In genomic region chr2:96011129-96011455, GRCh38 we compare ENCODE assay signal across 8 cellular contexts. TPM values are rescaled to one million over a fixed set of nuclear protein-coding genes. Genes with fewer than 3 reads are reported as not detected.
DNase-seq lines count a peak whose midpoint lies in the region; ATAC-seq, FAIRE-seq and TF ChIP-seq lines count a peak whose summit lies in the region.
"Not testable (repeated sequence)": the region's sequence is repeated elsewhere in the genome, so short reads cannot be mapped to it uniquely, and the experiment has no call there.

No MANE protein-coding gene starts in this region.

- BruUV-seq in GM12878 (replicated peaks; lab: Mats Ljungman, UMichigan) = not testable (repeated sequence)

- H2AFZ ChIP-seq in GM12878 (ENCODE audit: control insufficient read depth, low read depth, low read length) = not testable (repeated sequence)

- H3K27me3 Mint-ChIP-seq in T-helper 17 cell = peaks cover 18% of the 10 kb centered on the region
- peaks cover 12 to 20% of the 10 kb centered on the region in 2 donors for H3K27me3 Mint-ChIP-seq in natural killer cell treated with Interleukin-12 subunit alpha and Interleukin-12 subunit beta and Interleukin-15 and Interleukin-18, amount 100 ng/mL, for 72 hours

- H4K20me1 ChIP-seq in DOHH2 (ENCODE audit: control insufficient read depth, insufficient read depth, low read depth, low read length); GM12878 (ENCODE audit: control insufficient read depth, insufficient read depth): not testable (repeated sequence)

- not testable (repeated sequence) for H3F3A ChIP-seq in DOHH2 (ENCODE audit: control insufficient read depth, insufficient read depth)

- H3K4me1 ChIP-seq in DOHH2 (ENCODE audit: control insufficient read depth, low read length); GM12878 (ENCODE audit: control insufficient read depth, insufficient read depth, low read length): not testable (repeated sequence)

- H3K9me3 ChIP-seq in DOHH2 (ENCODE audit: control insufficient read depth, insufficient read depth, low read length); T-helper 17 cell (ENCODE audit: control insufficient read depth, low read length, poor library complexity, severe bottlenecking); GM12878 (replicated peaks; ENCODE audit: control insufficient read depth, insufficient read depth, low read length): not testable (repeated sequence)

- H3K27me3 ChIP-seq in DOHH2 (ENCODE audit: control insufficient read depth, low read length); GM12878 (replicated peaks in 1 of 2; ENCODE audit: control insufficient read depth in 2 of 2, insufficient read depth in 2 of 2, low read length in 1 of 2): not testable (repeated sequence)

- not testable (repeated sequence) for TF ChIP-seq RAD21 in GM12878 (IDR thresholded peaks at IDR 0.05; ENCODE audit: insufficient read depth, low read depth, low read length)

- H3K4me2 ChIP-seq in DOHH2 (ENCODE audit: low read length) (peak overlapping the region; percentile 49), GM12878 (ENCODE audit: control insufficient read depth, insufficient read depth) (peak overlapping the region; percentile 42; the same call in 1 of the 2 replicates)

- in situ Hi-C loops in GM12878 (cut with MboI) = loop anchor here (10.0 to 25.0 kb wide), 2 partner anchors 64 to 251 kb away; partner anchors contain the start of genes CIAO1 and TMEM127

- H3K4me3 ChIP-seq in DOHH2 (ENCODE audit: low read length) = peak overlapping the region; percentile 60; the same call in 1 of the 2 replicates
- peak overlapping the region; percentile 55; the same call in 1 of the 2 replicates for H3K4me3 ChIP-seq in GM12878

- not testable (repeated sequence) for H3K9ac ChIP-seq in GM12878 (ENCODE audit: control insufficient read depth, insufficient read depth, low read length)

- H3K36me3 Mint-ChIP-seq in T-helper 17 cell (ENCODE audit: low read depth); natural killer cell treated with Interleukin-12 subunit alpha and Interleukin-12 subunit beta and Interleukin-15 and Interleukin-18, amount 100 ng/mL, for 72 hours: not testable (repeated sequence)

- CTCF ChIA-PET in GM12878 (lab: Yijun Ruan, JAX) = interaction anchor here (0.6 to 2.7 kb wide), 6 partner anchors 12 to 715 kb away, joined by 3 to 9 read pairs (median 4); no protein-coding TSS in a partner anchor

- not testable (repeated sequence) for TF ChIP-seq CTCF in DOHH2 (IDR thresholded peaks at IDR 0.05; ENCODE audit: low read depth, low read length, poor library complexity, severe bottlenecking)
- TF ChIP-seq CTCF in GM12878 (IDR thresholded peaks at IDR 0.05 in 2 of 3, conservative IDR thresholded peaks at IDR 0.05 in 1 of 3; ENCODE audit: control insufficient read depth in 2 of 3, extremely low read depth in 1 of 3, insufficient read depth in 1 of 3, low read depth in 3 of 3, low read length in 3 of 3) = peak; percentile 12 to 30 (median 29); a peak in 4 of 6 replicates

- H3K27ac Mint-ChIP-seq in T-helper 17 cell = not testable (repeated sequence)
- peak overlapping the region in 1 of 2 donors; percentile 65 for H3K27ac Mint-ChIP-seq in natural killer cell treated with Interleukin-12 subunit alpha and Interleukin-12 subunit beta and Interleukin-15 and Interleukin-18, amount 100 ng/mL, for 72 hours

- H3K4me1 Mint-ChIP-seq in T-helper 17 cell; natural killer cell treated with Interleukin-12 subunit alpha and Interleukin-12 subunit beta and Interleukin-15 and Interleukin-18, amount 100 ng/mL, for 72 hours (ENCODE audit: low read depth in 2 of 2): not testable (repeated sequence)

- RAD21 ChIA-PET in GM12878 (lab: Charles Lee; ENCODE audit: unreplicated experiment) = interaction anchor here (2.0 kb wide), 1 partner anchor 163 kb away, joined by 7 read pairs; no protein-coding TSS in a partner anchor

- H3K4me3 Mint-ChIP-seq in T-helper 17 cell = peak overlapping the region; percentile 55
- H3K4me3 Mint-ChIP-seq in natural killer cell treated with Interleukin-12 subunit alpha and Interleukin-12 subunit beta and Interleukin-15 and Interleukin-18, amount 100 ng/mL, for 72 hours = not testable (repeated sequence)

- ATAC-seq in GM21723 (IDR thresholded peaks at IDR 0.05; ENCODE audit: unreplicated experiment) = peak; percentile 23
- ATAC-seq in T-helper 17 cell = peak; percentile 10
- peak; percentile 64 for ATAC-seq in GM12878
- peak; percentile 29 for ATAC-seq in Right ventricle myocardium inferior
- peak; percentile 4 to 34 for ATAC-seq in natural killer cell treated with Interleukin-12 subunit alpha and Interleukin-12 subunit beta and Interleukin-15 and Interleukin-18, amount 100 ng/mL, for 72 hours

- H3K27ac ChIP-seq in DOHH2 (ENCODE audit: low read depth, low read length); GM12878 (ENCODE audit: control insufficient read depth, insufficient read depth): not testable (repeated sequence)
- H3K27ac ChIP-seq in substantia nigra (ENCODE audit: low read depth, low read length, poor library complexity, severe bottlenecking) = peak overlapping the region; percentile 70

- SMC1A ChIA-PET in GM12878 (lab: Charles Lee; ENCODE audit: uncharacterized antibody, unreplicated experiment) = not testable (repeated sequence)

- H3K36me3 ChIP-seq in DOHH2 (ENCODE audit: control insufficient read depth, low read length); GM12878 (ENCODE audit: control insufficient read depth in 2 of 2, insufficient read depth in 2 of 2, low read length in 1 of 2): not testable (repeated sequence)

- not testable (repeated sequence) for H3K79me2 ChIP-seq in DOHH2 (ENCODE audit: control insufficient read depth, low read length); GM12878 (ENCODE audit: control insufficient read depth, insufficient read depth, low read length)

- FAIRE-seq in GM12878 (lab: Jason Lieb, UNC) = not testable (repeated sequence)

- intact Hi-C loops in GM12878 (cut with micrococcal nuclease; ENCODE audit: unreplicated experiment); Right ventricle myocardium inferior (cut with DNase I): not testable (repeated sequence)

- peak; percentile 32 for DNase-seq in HT-29 (ENCODE audit: low spot score)
- DNase-seq in T-helper 17 cell; GM12878 (ENCODE audit: low read depth, low spot score); Right ventricle myocardium inferior (ENCODE audit: missing footprints); substantia nigra (lab: John Stamatoyannopoulos, UW): not testable (repeated sequence)
- DNase-seq in natural killer cell treated with Interleukin-12 subunit alpha and Interleukin-12 subunit beta and Interleukin-15 and Interleukin-18, amount 100 ng/mL, for 72 hours (ENCODE audit: low spot score) = peak; percentile 63

- not testable (repeated sequence) for H3K9me2 ChIP-seq in DOHH2 (replicated peaks; ENCODE audit: control insufficient read depth, low read length)

- not testable (repeated sequence) for TF ChIP-seq POLR2A in GM12878 (IDR thresholded peaks at IDR 0.05; ENCODE audit: low read depth, low read length)

- TF ChIP-seq EP300 in GM12878 (IDR thresholded peaks at IDR 0.05; ENCODE audit: borderline replicate concordance in 1 of 2, control insufficient read depth in 1 of 2, low read depth in 2 of 2, low read length in 2 of 2) = not testable (repeated sequence)

- POLR2A ChIA-PET in GM12878 (lab: Charles Lee) = not testable (repeated sequence)

- H3K9me3 Mint-ChIP-seq in natural killer cell treated with Interleukin-12 subunit alpha and Interleukin-12 subunit beta and Interleukin-15 and Interleukin-18, amount 100 ng/mL, for 72 hours = not testable (repeated sequence)

- 4% methylated on average over 4 of the region's 4 CpGs for WGBS in GM12878 (ENCODE audit: insufficient coverage, insufficient replicate concordance, low lambda C conversion rate, missing lambda C conversion rate)

RNA-seq across cellular contexts. Expression of gene ANKRD36C, which starts 19.5 kb away (rescaled TPM):
- 7.3 and 9.8 TPM in 2 replicates for total RNA-seq in HT-29 (2014; rRNA removed; shearing (Covaris generic))
- total RNA-seq in T-helper 17 cell = 10 to 100 TPM; 78.1 to 93.0 TPM
- total RNA-seq in GM12878 (2013; cell fraction: nucleolus; rRNA removed) = 481 and 487 TPM in 2 replicates
- total RNA-seq in GM12878 (2014; rRNA removed) = 23.6 and 29.5 TPM in 2 replicates
- 39.8 and 43.3 TPM in 2 replicates for total RNA-seq in GM12878 (2014; rRNA removed; fragmentation: Illumina TruSeq; extraction: Trizol)
- total RNA-seq in GM12878 (2021) = 24.1 and 26.2 TPM in 2 replicates
- 3.8 TPM for polyA plus RNA-seq in GM12878 (2011; ENCODE audit: low read depth)
- polyA plus RNA-seq in GM12878 (2011; rRNA removed) = 12.5 and 14.7 TPM in 2 replicates
- polyA plus RNA-seq in GM12878 (2011; cell fraction: cytosol; rRNA removed) = 2.5 and 2.7 TPM in 2 replicates
- 40.1 and 49.2 TPM in 2 replicates for polyA plus RNA-seq in GM12878 (2011; cell fraction: nucleus; rRNA removed)
- 5.3 and 5.9 TPM in 2 replicates for polyA plus RNA-seq in GM12878 (2012)
- 12.6 and 12.9 TPM in 2 replicates for polyA plus RNA-seq in GM12878 (2014; fragmentation: Illumina TruSeq; extraction: Trizol)
- 10 to 100 TPM in 1 of 2 experiments, 1 to 10 TPM in 1; 3.2 to 15.3 TPM for polyA plus RNA-seq in GM12878 (2014; fragmentation: Nextera tagmentation; extraction: Ambion mirVana)
- 7.5 and 7.6 TPM in 2 replicates for polyA plus RNA-seq in GM12878 (2014; rRNA removed)
- polyA plus RNA-seq in GM12878 (2016; fragmentation: Nextera tagmentation; extraction: Ambion mirVana) = 10 to 100 TPM; 24.7 to 29.0 TPM
- polyA minus RNA-seq in GM12878 (2011; rRNA and poly(A)+ RNA removed) = 116 and 121 TPM in 2 replicates
- polyA minus RNA-seq in GM12878 (2011; cell fraction: cytosol; rRNA and poly(A)+ RNA removed) = 6.0 and 8.9 TPM in 2 replicates
- 227 and 281 TPM in 2 replicates for polyA minus RNA-seq in GM12878 (2011; cell fraction: nucleus; rRNA and poly(A)+ RNA removed)
- total RNA-seq in Right ventricle myocardium inferior = 5.6 TPM
- total RNA-seq in natural killer cell treated with Interleukin-12 subunit alpha and Interleukin-12 subunit beta and Interleukin-15 and Interleukin-18, amount 100 ng/mL, for 72 hours = 100 to 1,000 TPM in 1 of 2 donors, 10 to 100 TPM in 1; 44.4 to 136 TPM

RNA-seq across cellular contexts. Expression of gene GPAT2, which starts 23.6 kb away (rescaled TPM):
- not detected in 2 replicates for total RNA-seq in HT-29 (2014; rRNA removed; shearing (Covaris generic))
- 1 to 10 TPM; 1.2 to 5.0 TPM for total RNA-seq in T-helper 17 cell
- not detected in 2 replicates for total RNA-seq in GM12878 (2013; cell fraction: nucleolus; rRNA removed)
- not detected in 2 replicates for total RNA-seq in GM12878 (2014; rRNA removed)
- total RNA-seq in GM12878 (2014; rRNA removed; fragmentation: Illumina TruSeq; extraction: Trizol) = not detected in 2 replicates
- total RNA-seq in GM12878 (2021) = not detected in 2 replicates
- polyA plus RNA-seq in GM12878 (2011; ENCODE audit: low read depth) = not detected
- not detected in 2 replicates for polyA plus RNA-seq in GM12878 (2011; rRNA removed)
- polyA plus RNA-seq in GM12878 (2011; cell fraction: cytosol; rRNA removed) = not detected in 2 replicates
- 0.01 TPM in 1 of 2 replicates, not detected in the other for polyA plus RNA-seq in GM12878 (2011; cell fraction: nucleus; rRNA removed)
- polyA plus RNA-seq in GM12878 (2012) = 0.16 TPM in 1 of 2 replicates, not detected in the other
- polyA plus RNA-seq in GM12878 (2014; fragmentation: Illumina TruSeq; extraction: Trizol) = not detected in 2 replicates
- not detected for polyA plus RNA-seq in GM12878 (2014; fragmentation: Nextera tagmentation; extraction: Ambion mirVana)
- not detected in 2 replicates for polyA plus RNA-seq in GM12878 (2014; rRNA removed)
- under 1 TPM; 0.04 to 0.05 TPM for polyA plus RNA-seq in GM12878 (2016; fragmentation: Nextera tagmentation; extraction: Ambion mirVana)
- not detected in 2 replicates for polyA minus RNA-seq in GM12878 (2011; rRNA and poly(A)+ RNA removed)
- polyA minus RNA-seq in GM12878 (2011; cell fraction: cytosol; rRNA and poly(A)+ RNA removed) = not detected in 2 replicates
- polyA minus RNA-seq in GM12878 (2011; cell fraction: nucleus; rRNA and poly(A)+ RNA removed) = not detected in 2 replicates
- 6.1 TPM for total RNA-seq in Right ventricle myocardium inferior
- total RNA-seq in natural killer cell treated with Interleukin-12 subunit alpha and Interleukin-12 subunit beta and Interleukin-15 and Interleukin-18, amount 100 ng/mL, for 72 hours = 10 to 100 TPM in 1 of 2 donors, 1 to 10 TPM in 1; 4.7 to 10.9 TPM

Comparison
In these comparisons a context has a peak if more than half of its experiments do, and no peak if none do; other contexts are left out.
1. ATAC-seq: peak in every context shown above with its lines; median percentile 64 in GM12878; 29 in Right ventricle myocardium inferior; 23 in GM21723; 19 in natural killer cell treated with Interleukin-12 subunit alpha and Interleukin-12 subunit beta and Interleukin-15 and Interleukin-18, amount 100 ng/mL, for 72 hours; 10 in T-helper 17 cell.